1 cellular context compared by ENCODE assay signal in the genomic region with DNA sequence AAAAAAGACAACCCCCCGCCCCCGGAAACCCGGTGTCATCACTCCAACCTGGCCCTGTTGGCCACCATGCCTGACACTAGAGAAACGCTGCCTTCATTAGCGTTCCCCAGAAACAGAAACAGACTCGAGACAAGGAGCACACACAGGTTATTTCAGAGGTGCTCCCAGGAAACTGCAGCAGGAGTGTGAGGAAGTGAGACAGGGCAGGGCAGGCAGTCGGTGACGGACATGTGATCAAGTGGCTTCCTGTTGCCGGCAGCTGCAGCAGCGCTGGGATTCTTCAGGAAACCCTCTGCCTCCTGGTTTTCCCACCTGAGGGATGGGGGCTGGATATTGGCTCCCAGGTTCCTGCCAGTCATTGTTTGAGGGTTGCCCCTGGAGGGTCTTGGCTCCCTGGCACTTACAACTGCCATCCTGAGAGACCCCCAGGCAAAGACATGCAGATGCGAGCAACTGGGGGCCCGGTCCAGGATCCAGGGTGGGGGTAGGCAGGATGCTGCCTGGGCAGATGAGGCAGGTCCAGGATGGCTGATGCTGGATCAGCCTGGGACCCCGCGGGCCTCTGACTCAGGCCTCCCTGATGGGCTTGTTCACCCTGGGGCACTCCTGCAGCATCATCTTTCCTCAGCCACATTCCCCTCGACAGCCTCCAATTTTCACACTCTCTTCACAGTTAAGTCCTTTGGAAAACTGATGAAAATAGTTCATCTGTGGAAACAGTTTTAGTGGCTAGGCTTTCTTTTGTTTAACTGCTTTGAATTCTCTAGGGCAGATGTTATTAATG.
TF ChIP-seq lines count a peak whose summit lies in the region.

No MANE protein-coding gene starts in this region.

TF ChIP-seq in GM23338, 12 proteins besides CTCF, POLR2A, EP300 and RAD21 (continued from another document):
- TF ChIP-seq, protein P1, sequence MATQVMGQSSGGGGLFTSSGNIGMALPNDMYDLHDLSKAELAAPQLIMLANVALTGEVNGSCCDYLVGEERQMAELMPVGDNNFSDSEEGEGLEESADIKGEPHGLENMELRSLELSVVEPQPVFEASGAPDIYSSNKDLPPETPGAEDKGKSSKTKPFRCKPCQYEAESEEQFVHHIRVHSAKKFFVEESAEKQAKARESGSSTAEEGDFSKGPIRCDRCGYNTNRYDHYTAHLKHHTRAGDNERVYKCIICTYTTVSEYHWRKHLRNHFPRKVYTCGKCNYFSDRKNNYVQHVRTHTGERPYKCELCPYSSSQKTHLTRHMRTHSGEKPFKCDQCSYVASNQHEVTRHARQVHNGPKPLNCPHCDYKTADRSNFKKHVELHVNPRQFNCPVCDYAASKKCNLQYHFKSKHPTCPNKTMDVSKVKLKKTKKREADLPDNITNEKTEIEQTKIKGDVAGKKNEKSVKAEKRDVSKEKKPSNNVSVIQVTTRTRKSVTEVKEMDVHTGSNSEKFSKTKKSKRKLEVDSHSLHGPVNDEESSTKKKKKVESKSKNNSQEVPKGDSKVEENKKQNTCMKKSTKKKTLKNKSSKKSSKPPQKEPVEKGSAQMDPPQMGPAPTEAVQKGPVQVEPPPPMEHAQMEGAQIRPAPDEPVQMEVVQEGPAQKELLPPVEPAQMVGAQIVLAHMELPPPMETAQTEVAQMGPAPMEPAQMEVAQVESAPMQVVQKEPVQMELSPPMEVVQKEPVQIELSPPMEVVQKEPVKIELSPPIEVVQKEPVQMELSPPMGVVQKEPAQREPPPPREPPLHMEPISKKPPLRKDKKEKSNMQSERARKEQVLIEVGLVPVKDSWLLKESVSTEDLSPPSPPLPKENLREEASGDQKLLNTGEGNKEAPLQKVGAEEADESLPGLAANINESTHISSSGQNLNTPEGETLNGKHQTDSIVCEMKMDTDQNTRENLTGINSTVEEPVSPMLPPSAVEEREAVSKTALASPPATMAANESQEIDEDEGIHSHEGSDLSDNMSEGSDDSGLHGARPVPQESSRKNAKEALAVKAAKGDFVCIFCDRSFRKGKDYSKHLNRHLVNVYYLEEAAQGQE (IDR thresholded peaks at IDR 0.05; ENCODE audit: unreplicated experiment) = no peak
- TF ChIP-seq STAT1 (IDR thresholded peaks at IDR 0.05; ENCODE audit: unreplicated experiment) = no peak
- TF ChIP-seq, protein P2, sequence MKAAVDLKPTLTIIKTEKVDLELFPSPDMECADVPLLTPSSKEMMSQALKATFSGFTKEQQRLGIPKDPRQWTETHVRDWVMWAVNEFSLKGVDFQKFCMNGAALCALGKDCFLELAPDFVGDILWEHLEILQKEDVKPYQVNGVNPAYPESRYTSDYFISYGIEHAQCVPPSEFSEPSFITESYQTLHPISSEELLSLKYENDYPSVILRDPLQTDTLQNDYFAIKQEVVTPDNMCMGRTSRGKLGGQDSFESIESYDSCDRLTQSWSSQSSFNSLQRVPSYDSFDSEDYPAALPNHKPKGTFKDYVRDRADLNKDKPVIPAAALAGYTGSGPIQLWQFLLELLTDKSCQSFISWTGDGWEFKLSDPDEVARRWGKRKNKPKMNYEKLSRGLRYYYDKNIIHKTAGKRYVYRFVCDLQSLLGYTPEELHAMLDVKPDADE (IDR thresholded peaks at IDR 0.05) = no peak
